Comparison of ENCODE assay signal across 16 cellular contexts in genomic region chr6:137630666-137631065, GRCh38.
DNase-seq lines count a peak whose midpoint lies in the region; ATAC-seq and TF ChIP-seq lines count a peak whose summit lies in the region.
"Had no signal": no experiment of that assay in that cellular context is flagged by ENCODE, and none has a peak within 500 bp of the region (broad histone marks: within the 10 kb centered on the region; RNA-seq: fewer than 3 reads in every experiment).

No MANE protein-coding gene starts in this region.

- no peak overlapping the region for H3K4me2 ChIP-seq in osteoblast (ENCODE audit: insufficient read depth, low read length)
- H3K4me2 ChIP-seq: A549; BLaER1 treated with 17β-estradiol and CSF1 and Interleukin-3, amounts not matched to agents 10 nM and 100 nM had no signal

- no peaks in the 10 kb centered on the region for H3K9me3 ChIP-seq in naive thymus-derived CD4-positive, alpha-beta T cell (ENCODE audit: control insufficient read depth in 2 of 3, low read length in 3 of 3)
- H3K9me3 ChIP-seq in osteoblast (ENCODE audit: low read depth, low read length) = no peaks in the 10 kb centered on the region
- H3K9me3 ChIP-seq: A549; BLaER1 treated with 17β-estradiol and CSF1 and Interleukin-3, amounts not matched to agents 10 nM and 100 nM; HAP-1 had no signal

- no peaks in the 10 kb centered on the region for H3K36me3 Mint-ChIP-seq in naive thymus-derived CD4-positive, alpha-beta T cell
- H3K36me3 Mint-ChIP-seq: CD8-positive, alpha-beta memory T cell had no signal

- intact Hi-C loops in naive thymus-derived CD4-positive, alpha-beta T cell (cut with micrococcal nuclease) = no loop called here

- H2AFZ ChIP-seq in osteoblast (ENCODE audit: low read length) = no peak overlapping the region

- DNase-seq in GM12865 (ENCODE audit: low read depth) (peak; percentile 17), NCI-H69 (lab: John Stamatoyannopoulos, UW) (peak; percentile 35), NCI-H2171 (lab: John Stamatoyannopoulos, UW) (no peak), NCI-H748 (lab: John Stamatoyannopoulos, UW; ENCODE audit: unreplicated experiment) (no peak), HuH-7.5 (ENCODE audit: low spot score) (no peak), osteoblast (ENCODE audit: insufficient read length, low spot score, missing footprints) (no peak)
- DNase-seq in naive thymus-derived CD4-positive, alpha-beta T cell = no peak
- DNase-seq: CD8-positive, alpha-beta memory T cell; GF-D8; NCI-H187; NCI-H82 had no signal

- POLR2A ChIA-PET in naive thymus-derived CD4-positive, alpha-beta T cell (lab: Charles Lee) = no interaction called here

- H3K27me3 Mint-ChIP-seq in naive thymus-derived CD4-positive, alpha-beta T cell = peaks cover 0 to 20% (median 5%) of the 10 kb centered on the region in 5 donors

- H3K27me3 ChIP-seq in naive thymus-derived CD4-positive, alpha-beta T cell (ENCODE audit: control insufficient read depth in 2 of 2, insufficient read depth in 2 of 2, low read length in 2 of 2) = no peaks in the 10 kb centered on the region
- H3K27me3 ChIP-seq in osteoblast (ENCODE audit: insufficient read depth, low read length) = peaks cover 3% of the 10 kb centered on the region
- H3K27me3 ChIP-seq: BLaER1 treated with 17β-estradiol and CSF1 and Interleukin-3, amounts not matched to agents 10 nM and 100 nM had no signal

- no peaks in the 10 kb centered on the region for H3K79me2 ChIP-seq in osteoblast (ENCODE audit: insufficient read depth, low read length)

- peak; percentile 20 for ATAC-seq in GM18868 (IDR thresholded peaks at IDR 0.05; ENCODE audit: unreplicated experiment)
- ATAC-seq in naive thymus-derived CD4-positive, alpha-beta T cell = peak; percentile 20
- ATAC-seq: A549, Panc1 had no signal

- no peaks in the 10 kb centered on the region for H4K20me1 ChIP-seq in osteoblast (ENCODE audit: insufficient read depth, low read length)
- H4K20me1 ChIP-seq: BLaER1 treated with 17β-estradiol and CSF1 and Interleukin-3, amounts not matched to agents 10 nM and 100 nM had no signal

- no peaks in the 10 kb centered on the region for H3K9me3 Mint-ChIP-seq in naive thymus-derived CD4-positive, alpha-beta T cell
- H3K9me3 Mint-ChIP-seq: CD8-positive, alpha-beta memory T cell had no signal

- H3K4me3 ChIP-seq in GM12865 (ENCODE audit: low read depth, low read length) (no peak overlapping the region), osteoblast (ENCODE audit: insufficient read depth, low read length) (no peak overlapping the region)
- no peak overlapping the region for H3K4me3 ChIP-seq in naive thymus-derived CD4-positive, alpha-beta T cell (ENCODE audit: low read length)
- H3K4me3 ChIP-seq: A549; BLaER1 treated with 17β-estradiol and CSF1 and Interleukin-3, amounts not matched to agents 10 nM and 100 nM; HAP-1 had no signal

- H3K4me3 Mint-ChIP-seq in naive thymus-derived CD4-positive, alpha-beta T cell = no peak overlapping the region
- H3K4me3 Mint-ChIP-seq: CD8-positive, alpha-beta memory T cell had no signal

- no peaks in the 10 kb centered on the region for H3K36me3 ChIP-seq in naive thymus-derived CD4-positive, alpha-beta T cell (ENCODE audit: control insufficient read depth in 2 of 3, insufficient read depth in 3 of 3, low read length in 3 of 3)
- H3K36me3 ChIP-seq in osteoblast (ENCODE audit: insufficient read depth, low read length) = no peaks in the 10 kb centered on the region
- H3K36me3 ChIP-seq: BLaER1 treated with 17β-estradiol and CSF1 and Interleukin-3, amounts not matched to agents 10 nM and 100 nM; HAP-1 had no signal

- no peak overlapping the region for H3K27ac ChIP-seq in naive thymus-derived CD4-positive, alpha-beta T cell (ENCODE audit: low read depth, low read length)
- H3K27ac ChIP-seq in osteoblast (ENCODE audit: low read depth, low read length) = no peak overlapping the region
- H3K27ac ChIP-seq: A549; BLaER1 treated with 17β-estradiol and CSF1 and Interleukin-3, amounts not matched to agents 10 nM and 100 nM had no signal

- no peak overlapping the region for H3K27ac Mint-ChIP-seq in naive thymus-derived CD4-positive, alpha-beta T cell
- H3K27ac Mint-ChIP-seq: CD8-positive, alpha-beta memory T cell had no signal

- TF ChIP-seq CTCF in GM12865 (IDR thresholded peaks at IDR 0.05; ENCODE audit: insufficient read depth, low read depth, low read length, missing control alignments) = no peak
- no peak for TF ChIP-seq CTCF in osteoblast (IDR thresholded peaks at IDR 0.05; ENCODE audit: extremely low read depth, low read depth, low read length)

- CTCF ChIA-PET in naive thymus-derived CD4-positive, alpha-beta T cell (lab: Charles Lee) = interaction anchor here (1.3 kb wide), 1 partner anchor 289 kb away, joined by 4 read pairs; no protein-coding TSS in a partner anchor

- peaks cover 0 to 8% (median 0%) of the 10 kb centered on the region in 7 donors for H3K4me1 Mint-ChIP-seq in naive thymus-derived CD4-positive, alpha-beta T cell
- H3K4me1 Mint-ChIP-seq: CD8-positive, alpha-beta memory T cell had no signal

- H3K4me1 ChIP-seq in naive thymus-derived CD4-positive, alpha-beta T cell (ENCODE audit: control insufficient read depth in 2 of 2, insufficient read depth in 2 of 2, low read length in 2 of 2) = no peaks in the 10 kb centered on the region
- H3K4me1 ChIP-seq in osteoblast (ENCODE audit: insufficient read depth, low read length) = no peaks in the 10 kb centered on the region
- H3K4me1 ChIP-seq: A549, HAP-1 had no signal

Comparison
In these comparisons a context has a peak if more than half of its experiments do, and no peak if none do; other contexts are left out.
1. DNase-seq: peak in GM12865 (single experiment) and NCI-H69 (single experiment); none in naive thymus-derived CD4-positive, alpha-beta T cell (0 of 9), NCI-H2171 (single experiment), NCI-H748 (single experiment), HuH-7.5 (single experiment) and osteoblast (single experiment).